In genomic region chr7:109235316-109235715, GRCh38 we compare ENCODE assay signal across 18 cellular contexts.
DNase-seq lines count a peak whose midpoint lies in the region; ATAC-seq lines count a peak whose summit lies in the region.
"Had no signal": no experiment of that assay in that cellular context is flagged by ENCODE, and none has a peak within 500 bp of the region (broad histone marks: within the 10 kb centered on the region; RNA-seq: fewer than 3 reads in every experiment).

No MANE protein-coding gene starts in this region.

- peaks cover 6 to 8% of the 10 kb centered on the region in 2 donors for H3K9me3 Mint-ChIP-seq in activated naive CD4-positive, alpha-beta T cell treated with anti-CD3 and anti-CD28 coated beads, Interleukin-2, amount 50 U/mL, for 72 hours

- DNase-seq in activated naive CD4-positive, alpha-beta T cell treated with anti-CD3 and anti-CD28 coated beads, Interleukin-2, amount 50 U/mL, for 72 hours (ENCODE audit: low spot score in 2 of 2) = no peak
- DNase-seq in putamen (ENCODE audit: low spot score) = no peak
- DNase-seq in activated gamma-delta T cell treated with Interleukin-2 at 50 U/mL for 16 hours = no peak
- DNase-seq: C1 segment of cervical spinal cord, COR-L47, DMS153, EL, Kasumi-1, NCI-H1930, NCI-H510A treated with DMSO at 0.1 percent for 48 hours, SIG-M5, T-helper 2 cell had no signal

- no peaks in the 10 kb centered on the region for H3K36me3 Mint-ChIP-seq in activated naive CD4-positive, alpha-beta T cell treated with anti-CD3 and anti-CD28 coated beads, Interleukin-2, amount 50 U/mL, for 72 hours

- no peak overlapping the region for H3K27ac Mint-ChIP-seq in activated naive CD4-positive, alpha-beta T cell treated with anti-CD3 and anti-CD28 coated beads, Interleukin-2, amount 50 U/mL, for 72 hours
- H3K27ac Mint-ChIP-seq: GM23338 had no signal

- ATAC-seq in GM18508 (IDR thresholded peaks at IDR 0.05; ENCODE audit: insufficient read depth, unreplicated experiment) (peak; percentile 69), GM21529 (IDR thresholded peaks at IDR 0.05; ENCODE audit: unreplicated experiment) (peak; percentile 52), HG02852 (IDR thresholded peaks at IDR 0.05; ENCODE audit: unreplicated experiment) (peak; percentile 61), HG03520 (IDR thresholded peaks at IDR 0.05; ENCODE audit: unreplicated experiment) (peak; percentile 51), HG02588 (IDR thresholded peaks at IDR 0.05; ENCODE audit: unreplicated experiment) (no peak)
- no peak for ATAC-seq in activated naive CD4-positive, alpha-beta T cell treated with anti-CD3 and anti-CD28 coated beads, Interleukin-2, amount 50 U/mL, for 72 hours
- ATAC-seq: GM23338 had no signal

Comparison
In these comparisons a context has a peak if more than half of its experiments do, and no peak if none do; other contexts are left out.
1. ATAC-seq: peak in GM18508 (single experiment), GM21529 (single experiment), HG02852 (single experiment) and HG03520 (single experiment); none in activated naive CD4-positive, alpha-beta T cell treated with anti-CD3 and anti-CD28 coated beads, Interleukin-2, amount 50 U/mL, for 72 hours (0 of 2) and HG02588 (single experiment).